ENCODE assay signal across 1 cellular context in genomic region chr6:37311666-37312473, GRCh38.
TF ChIP-seq lines count a peak whose summit lies in the region.

No MANE protein-coding gene starts in this region.

TF ChIP-seq in SK-N-SH, 30 proteins besides CTCF, POLR2A, EP300 and RAD21 (continued from another document):
- TF ChIP-seq CHD2 (IDR thresholded peaks at IDR 0.05; ENCODE audit: low read length, partially characterized antibody): no peak
- no peak for TF ChIP-seq SMC3 (IDR thresholded peaks at IDR 0.05; ENCODE audit: low read depth, low read length)
- peak; percentile 86 for TF ChIP-seq PBX3 (IDR thresholded peaks at IDR 0.05)
- peak; percentile 16; the same call in 1 of the 2 replicates for TF ChIP-seq MEF2A (IDR thresholded peaks at IDR 0.05; ENCODE audit: borderline replicate concordance, low read depth)
- no peak for TF ChIP-seq GABPA (IDR thresholded peaks at IDR 0.05; ENCODE audit: low read depth)
- TF ChIP-seq SIN3A (IDR thresholded peaks at IDR 0.05; ENCODE audit: borderline replicate concordance, low read depth, low read length): no peak
- TF ChIP-seq RXRA (IDR thresholded peaks at IDR 0.05; ENCODE audit: borderline replicate concordance, low read depth): no peak
TF ChIP-seq in SK-N-SH: peak in this region for 11.
